8 cellular contexts compared by ENCODE assay signal in the genomic region with DNA sequence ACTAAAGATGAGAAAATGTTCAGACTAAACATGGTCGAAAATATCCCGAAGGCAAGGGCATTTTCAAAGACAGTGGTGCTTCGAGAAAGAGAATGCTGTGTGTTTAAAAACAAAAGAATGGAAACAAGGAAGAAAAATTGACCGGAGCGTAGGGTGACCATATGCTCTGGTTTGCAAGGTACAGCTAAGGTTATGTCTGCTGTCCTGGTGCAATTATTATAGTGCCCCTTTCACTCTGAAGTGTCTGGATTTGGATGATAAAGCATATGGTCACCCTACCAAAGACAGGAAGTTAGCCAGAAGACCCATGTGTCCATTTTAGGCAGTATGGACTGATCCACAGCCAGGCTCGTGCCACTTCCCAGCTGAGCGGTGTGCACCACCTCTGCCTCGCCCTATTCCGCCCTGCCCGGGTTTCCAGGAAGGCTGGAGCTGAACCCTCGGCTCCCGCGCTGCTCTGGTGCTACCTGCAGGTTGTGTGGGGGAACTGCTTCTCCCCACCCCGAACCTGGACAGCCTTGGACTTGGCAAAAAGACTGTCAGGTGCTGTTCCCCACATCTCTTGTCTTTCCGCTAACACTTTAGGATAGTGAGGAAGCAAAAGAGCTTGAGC. TPM values are rescaled to one million over a fixed set of nuclear protein-coding genes. Genes with fewer than 3 reads are reported as not detected.
DNase-seq lines count a peak whose midpoint lies in the region; ATAC-seq, FAIRE-seq and TF ChIP-seq lines count a peak whose summit lies in the region.

No MANE protein-coding gene starts in this region.

- H3K27ac ChIP-seq in foreskin keratinocyte: no peak overlapping the region

- H3K4me1 ChIP-seq in foreskin keratinocyte: no peaks in the 10 kb centered on the region

- FAIRE-seq in frontal cortex (lab: Jason Lieb, UNC): no peak

- DNase-seq in activated effector memory CD4-positive, alpha-beta T cell treated with anti-CD3 and anti-CD28 coated beads, Interleukin-2, amount 50 U/mL, for 16 hours: peak; percentile 58
- DNase-seq in activated effector memory CD4-positive, alpha-beta T cell treated with Interleukin-2 at 50 U/mL for 16 hours: no peak
- peak; percentile 56 for DNase-seq in M059J (ENCODE audit: low read depth)
- DNase-seq in SW480 (ENCODE audit: low spot score): peak; percentile 70
- peak; percentile 14 to 38 for DNase-seq in foreskin keratinocyte
- DNase-seq in stimulated activated CD4-positive, alpha-beta T cell treated with anti-CD3 and anti-CD28 coated beads, Interleukin-4, amount 100 ng/mL, for 1 hour: peak; percentile 16
- no peak for DNase-seq in frontal cortex (ENCODE audit: low spot score in 2 of 2)

- ATAC-seq in foreskin keratinocyte (peak; percentile 89), GM21526 (IDR thresholded peaks at IDR 0.05; ENCODE audit: low FRiP score, unreplicated experiment) (no peak)

- peaks cover 55% of the 10 kb centered on the region for H3K27me3 ChIP-seq in foreskin keratinocyte

- peak; percentile 82 for TF ChIP-seq CTCF in foreskin keratinocyte (conservative IDR thresholded peaks at IDR 0.05)

RNA-seq across cellular contexts. Expression of a gene that starts 25.2 kb away (rescaled TPM):
- not detected in 2 replicates for total RNA-seq in M059J (2014; rRNA removed; shearing (Covaris generic))
- not detected in 2 replicates for total RNA-seq in foreskin keratinocyte
- not detected in 2 replicates for polyA plus RNA-seq in foreskin keratinocyte
- not detected for total RNA-seq in frontal cortex

RNA-seq across cellular contexts. Expression of a gene that starts 28.0 kb away (rescaled TPM):
- total RNA-seq in M059J (2014; rRNA removed; shearing (Covaris generic)): 94.9 and 127 TPM in 2 replicates
- 85.2 and 85.7 TPM in 2 replicates for total RNA-seq in foreskin keratinocyte
- 122 and 125 TPM in 2 replicates for polyA plus RNA-seq in foreskin keratinocyte
- 21.2 TPM for total RNA-seq in frontal cortex

RNA-seq across cellular contexts. Expression of a gene that starts 39.0 kb away (rescaled TPM):
- 0.91 TPM in 1 of 2 replicates, not detected in the other for total RNA-seq in M059J (2014; rRNA removed; shearing (Covaris generic))
- total RNA-seq in foreskin keratinocyte (6.2 and 7.3 TPM in 2 replicates), frontal cortex (21.6 TPM)
- 6.4 and 7.4 TPM in 2 replicates for polyA plus RNA-seq in foreskin keratinocyte

RNA-seq across cellular contexts. Expression of a gene that starts 49.8 kb away (rescaled TPM):
- not detected in 2 replicates for total RNA-seq in M059J (2014; rRNA removed; shearing (Covaris generic))
- not detected in 2 replicates for total RNA-seq in foreskin keratinocyte
- not detected in 2 replicates for polyA plus RNA-seq in foreskin keratinocyte
- not detected for total RNA-seq in frontal cortex

Comparison
In these comparisons a context has a peak if more than half of its experiments do, and no peak if none do; other contexts are left out.
1. DNase-seq: peak in activated effector memory CD4-positive, alpha-beta T cell treated with anti-CD3 and anti-CD28 coated beads, Interleukin-2, amount 50 U/mL, for 16 hours (single experiment), M059J (single experiment), SW480 (single experiment), foreskin keratinocyte (2 of 2) and stimulated activated CD4-positive, alpha-beta T cell treated with anti-CD3 and anti-CD28 coated beads, Interleukin-4, amount 100 ng/mL, for 1 hour (single experiment); none in activated effector memory CD4-positive, alpha-beta T cell treated with Interleukin-2 at 50 U/mL for 16 hours (single experiment) and frontal cortex (0 of 2).